ENCODE assay signal across 8 cellular contexts in genomic region chr9:113682297-113682771, GRCh38.
DNase-seq lines count a peak whose midpoint lies in the region; ATAC-seq and TF ChIP-seq lines count a peak whose summit lies in the region.

No MANE protein-coding gene starts in this region.

- 17 to 19% methylated on average over 9 of the region's 9 CpGs for WGBS in heart right ventricle, 2 donors

- H3K36me3 ChIP-seq in PC-9 (ENCODE audit: low read depth) (no peaks in the 10 kb centered on the region), heart right ventricle (no peaks in the 10 kb centered on the region)

- H3K27ac ChIP-seq in PC-9 (no peak overlapping the region), heart right ventricle (no peak overlapping the region)

- H2AFZ ChIP-seq in PC-9 = no peak overlapping the region

- no peak overlapping the region for H3K4me2 ChIP-seq in PC-9

- POLR2A ChIA-PET in PC-9 (lab: Charles Lee; ENCODE audit: unreplicated experiment) = interaction anchor here (0.6 kb wide), 1 partner anchor 1075 kb away, joined by 5 read pairs; no protein-coding TSS in a partner anchor

- H3K27me3 ChIP-seq in PC-9 (ENCODE audit: insufficient read depth, low read depth) (peaks cover 88% of the 10 kb centered on the region), heart right ventricle (peaks cover 0 to 13% (median 2%) of the 10 kb centered on the region in 7 donors)

- H3K79me2 ChIP-seq in PC-9 (ENCODE audit: low read depth) = no peaks in the 10 kb centered on the region

- H3K4me3 ChIP-seq in PC-9 (no peak overlapping the region), heart right ventricle (no peak overlapping the region)

- intact Hi-C loops in PC-9 (cut with micrococcal nuclease; ENCODE audit: unreplicated experiment) = loop anchor here (2.0 kb wide), 1 partner anchor 194 kb away; the partner anchor contains the start of gene ZNF618
- intact Hi-C loops in heart right ventricle (cut with DNase I) = loop anchor here in 5 of 10 donors (5.0 to 10.0 kb wide), 4 partner anchors 202 to 355 kb away; no protein-coding TSS in a partner anchor
- intact Hi-C loops in posterior vena cava (cut with DNase I) = loop anchor here (5.0 to 10.0 kb wide), 2 partner anchors 350 to 352 kb away; no protein-coding TSS in a partner anchor

- DNase-seq in COR-L47 (lab: John Stamatoyannopoulos, UW) = peak; percentile 38
- DNase-seq in HT-29 (ENCODE audit: low spot score) = peak; percentile 82
- DNase-seq in PC-9 = peak in 1 of 2 experiments; percentile 70
- DNase-seq in amniotic epithelial cell (ENCODE audit: low read depth) = peak; percentile 88
- DNase-seq in heart right ventricle = peak; percentile 57 to 67
- peak; percentile 89 for DNase-seq in posterior vena cava (ENCODE audit: low spot score)
- DNase-seq in effector CD8-positive, alpha-beta T cell (lab: John Stamatoyannopoulos, UW) = no peak

- H3K9me3 ChIP-seq in PC-9 (ENCODE audit: insufficient read depth, low read depth) (no peaks in the 10 kb centered on the region), heart right ventricle (no peaks in the 10 kb centered on the region)

- no TSS peak for BruUV-seq in PC-9 (replicated peaks; lab: Mats Ljungman, UMichigan)

- TF ChIP-seq CTCF in PC-9 (conservative IDR thresholded peaks at IDR 0.05) (peak; percentile 90), heart right ventricle (IDR thresholded peaks at IDR 0.05) (peak; percentile 76 to 97 (median 89))

- CTCF ChIA-PET in PC-9 (lab: Charles Lee) = no interaction called here

- H3K4me1 ChIP-seq in PC-9 (replicated peaks; ENCODE audit: insufficient read depth) (no peaks in the 10 kb centered on the region), heart right ventricle (peaks cover 0 to 6% (median 0%) of the 10 kb centered on the region in 9 donors)

- no peaks in the 10 kb centered on the region for H4K20me1 ChIP-seq in PC-9 (ENCODE audit: insufficient read depth)

- no peaks in the 10 kb centered on the region for H3K9me2 ChIP-seq in PC-9 (ENCODE audit: insufficient read depth)

- ATAC-seq in heart right ventricle (peak; percentile 29 to 61 (median 56)), HG03432 (IDR thresholded peaks at IDR 0.05; ENCODE audit: unreplicated experiment) (no peak)

- no peaks in the 10 kb centered on the region for H3F3A ChIP-seq in PC-9 (ENCODE audit: insufficient read depth, low read depth)
